Comparison of ENCODE assay signal across 25 cellular contexts in the genomic region with DNA sequence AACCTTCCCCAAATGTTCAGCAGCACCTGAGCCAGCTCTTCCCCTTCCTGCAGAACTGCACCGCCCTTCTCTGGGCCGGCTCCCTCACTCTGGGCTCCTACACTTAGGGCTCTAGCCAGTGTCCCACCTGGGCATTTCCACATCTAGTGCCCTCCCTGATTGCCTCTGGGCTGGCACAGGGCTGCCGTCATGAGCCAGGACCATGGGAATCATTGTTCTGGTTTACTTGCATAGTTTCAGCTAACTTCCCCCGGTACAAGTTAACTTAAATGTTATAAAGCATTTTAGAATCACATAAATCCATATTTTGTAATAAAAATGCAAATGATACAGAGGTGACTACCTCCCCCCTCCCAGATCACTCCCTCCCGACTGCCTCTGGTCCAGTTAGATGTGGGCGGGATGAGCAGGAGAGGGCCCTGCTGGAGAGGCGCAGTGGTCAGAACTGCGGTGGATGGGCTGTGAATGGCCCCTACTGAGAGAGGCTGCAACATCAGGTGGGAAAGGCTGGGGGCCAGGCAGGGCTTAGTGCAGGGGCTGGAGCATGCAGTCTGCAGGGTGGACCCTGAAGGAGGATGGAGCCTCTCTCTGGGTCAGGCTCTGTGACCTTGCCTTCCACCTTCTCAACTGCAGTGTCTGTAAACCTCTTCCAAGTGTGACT.
DNase-seq lines count a peak whose midpoint lies in the region; ATAC-seq and TF ChIP-seq lines count a peak whose summit lies in the region.
"Had no signal": no experiment of that assay in that cellular context is flagged by ENCODE, and none has a peak within 500 bp of the region (broad histone marks: within the 10 kb centered on the region; RNA-seq: fewer than 3 reads in every experiment).

No MANE protein-coding gene starts in this region.

- no peak for TF ChIP-seq EP300 in esophagus muscularis mucosa (IDR thresholded peaks at IDR 0.05)

- H3K79me1 ChIP-seq in neuronal stem cell (ENCODE audit: low read depth, low read length) = no peaks in the 10 kb centered on the region

- peak overlapping the region; percentile 37 for H2AK5ac ChIP-seq in neuronal stem cell (ENCODE audit: low read depth, low read length)

- no peak overlapping the region for H3K4ac ChIP-seq in neuronal stem cell (ENCODE audit: low read length)

- H3K9me3 ChIP-seq in esophagus muscularis mucosa = peaks cover 0 to 14% (median 13%) of the 10 kb centered on the region in 4 donors
- no peaks in the 10 kb centered on the region for H3K9me3 ChIP-seq in neuronal stem cell (replicated peaks in 1 of 2; ENCODE audit: control insufficient read depth in 2 of 2, insufficient read depth in 1 of 2, low read depth in 1 of 2, low read length in 2 of 2)
- H3K9me3 ChIP-seq: BE2C had no signal

- H3K27ac Mint-ChIP-seq in stimulated activated naive CD8-positive, alpha-beta T cell treated with anti-CD3 and anti-CD28 coated beads, Interleukin-15, Interleukin-2, amounts not matched to agents 100 ng/mL and 50 ng/mL, for 24 hours = peak overlapping the region; percentile 47
- H3K27ac Mint-ChIP-seq in naive thymus-derived CD8-positive, alpha-beta T cell = no peak overlapping the region
- H3K27ac Mint-ChIP-seq: CD4-positive, alpha-beta memory T cell; CD4-positive, CD25-positive, alpha-beta regulatory T cell had no signal

- H3K4me1 ChIP-seq in esophagus muscularis mucosa = no peaks in the 10 kb centered on the region
- peaks cover 0 to 5% of the 10 kb centered on the region in 2 donors for H3K4me1 ChIP-seq in neuronal stem cell (ENCODE audit: control insufficient read depth in 2 of 2, insufficient read depth in 1 of 2, low read depth in 1 of 2, low read length in 2 of 2)
- H3K4me1 ChIP-seq: BE2C had no signal

- no peak overlapping the region for H2BK15ac ChIP-seq in neuronal stem cell (ENCODE audit: low read length)

- H4K8ac ChIP-seq in neuronal stem cell (ENCODE audit: low read depth, low read length) = no peak overlapping the region

- H3K23ac ChIP-seq in neuronal stem cell (ENCODE audit: low read depth, low read length, poor library complexity) = peak overlapping the region; percentile 5

- H3K4me1 Mint-ChIP-seq in stimulated activated naive CD8-positive, alpha-beta T cell treated with anti-CD3 and anti-CD28 coated beads, Interleukin-15, Interleukin-2, amounts not matched to agents 100 ng/mL and 50 ng/mL, for 24 hours (ENCODE audit: low read depth) = no peaks in the 10 kb centered on the region
- peaks cover 0 to 13% (median under 1%) of the 10 kb centered on the region in 4 donors for H3K4me1 Mint-ChIP-seq in naive thymus-derived CD8-positive, alpha-beta T cell
- H3K4me1 Mint-ChIP-seq: CD14-positive monocyte had no signal

- no peak for TF ChIP-seq POLR2A in esophagus muscularis mucosa (IDR thresholded peaks at IDR 0.05; ENCODE audit: low read depth)

- H2BK120ac ChIP-seq in neuronal stem cell (ENCODE audit: low read depth, low read length) = no peak overlapping the region

- H2AFZ ChIP-seq in neuronal stem cell (ENCODE audit: low read length) = no peak overlapping the region

- H2BK5ac ChIP-seq in neuronal stem cell (ENCODE audit: low read length) = no peak overlapping the region

- no peak overlapping the region for H2BK12ac ChIP-seq in neuronal stem cell (ENCODE audit: low read length)

- no peak overlapping the region for H3K4me3 ChIP-seq in esophagus muscularis mucosa
- no peak overlapping the region for H3K4me3 ChIP-seq in neuronal stem cell (ENCODE audit: low read length in 2 of 2)
- H3K4me3 ChIP-seq: BLaER1, GM12878 had no signal

- WGBS in esophagus muscularis mucosa = 82% methylated on average over 8 of the region's 8 CpGs
- WGBS in neuronal stem cell (ENCODE audit: extremely low coverage in 2 of 2, insufficient read length in 2 of 2, insufficient replicate concordance in 1 of 2), 2 donors = no CpG with 5 or more reads among the region's 8 CpGs

- DNase-seq in stimulated activated naive CD8-positive, alpha-beta T cell treated with anti-CD3 and anti-CD28 coated beads, Interleukin-15, Interleukin-2, amounts not matched to agents 100 U/mL and 50 U/mL, for 24 hours = no peak
- DNase-seq in esophagus muscularis mucosa (ENCODE audit: extremely low spot score) = peak; percentile 90
- no peak for DNase-seq in neuronal stem cell (ENCODE audit: low spot score)
- DNase-seq in mucosa of gallbladder (ENCODE audit: low spot score) = no peak
- DNase-seq in mesenteric fat pad (ENCODE audit: low spot score) = no peak
- DNase-seq in naive thymus-derived CD8-positive, alpha-beta T cell = no peak
- DNase-seq: 8988T; ACHN; BE2C; C1 segment of cervical spinal cord; CD4-positive, alpha-beta memory T cell; CD4-positive, CD25-positive, alpha-beta regulatory T cell; CD8-positive, alpha-beta memory T cell; COR-L47; DMS 273 treated with DMSO at 0.1 percent for 48 hours; DMS153; DMS53; DMS79; DND-41; EL; GDM1 had no signal

- H3K18ac ChIP-seq in neuronal stem cell (ENCODE audit: low read length) = peak overlapping the region; percentile 46

- H3K36me3 Mint-ChIP-seq in stimulated activated naive CD8-positive, alpha-beta T cell treated with anti-CD3 and anti-CD28 coated beads, Interleukin-15, Interleukin-2, amounts not matched to agents 100 ng/mL and 50 ng/mL, for 24 hours (ENCODE audit: low read depth) = no peaks in the 10 kb centered on the region
- H3K36me3 Mint-ChIP-seq in naive thymus-derived CD8-positive, alpha-beta T cell = no peaks in the 10 kb centered on the region
- H3K36me3 Mint-ChIP-seq: CD14-positive monocyte; CD4-positive, alpha-beta memory T cell; CD4-positive, CD25-positive, alpha-beta regulatory T cell; CD8-positive, alpha-beta memory T cell had no signal

- TF ChIP-seq CTCF in esophagus muscularis mucosa (IDR thresholded peaks at IDR 0.05) = no peak

- no peak overlapping the region for H3K9ac ChIP-seq in neuronal stem cell (ENCODE audit: low read depth, low read length, poor library complexity)
- H3K9ac ChIP-seq: BLaER1 had no signal

- no peak overlapping the region for H3K4me3 Mint-ChIP-seq in stimulated activated naive CD8-positive, alpha-beta T cell treated with anti-CD3 and anti-CD28 coated beads, Interleukin-15, Interleukin-2, amounts not matched to agents 100 ng/mL and 50 ng/mL, for 24 hours
- no peak overlapping the region for H3K4me3 Mint-ChIP-seq in naive thymus-derived CD8-positive, alpha-beta T cell
- H3K4me3 Mint-ChIP-seq: CD4-positive, CD25-positive, alpha-beta regulatory T cell; CD8-positive, alpha-beta memory T cell had no signal

- H3K36me3 ChIP-seq in esophagus muscularis mucosa = no peaks in the 10 kb centered on the region
- no peaks in the 10 kb centered on the region for H3K36me3 ChIP-seq in neuronal stem cell (replicated peaks in 1 of 2; ENCODE audit: control insufficient read depth in 2 of 2, insufficient read depth in 2 of 2, low read length in 2 of 2)
- H3K36me3 ChIP-seq: BE2C, BLaER1 had no signal

- no peaks in the 10 kb centered on the region for H3K9me3 Mint-ChIP-seq in stimulated activated naive CD8-positive, alpha-beta T cell treated with anti-CD3 and anti-CD28 coated beads, Interleukin-15, Interleukin-2, amounts not matched to agents 100 ng/mL and 50 ng/mL, for 24 hours
- H3K9me3 Mint-ChIP-seq in naive thymus-derived CD8-positive, alpha-beta T cell = peaks cover 0 to 14% (median 4%) of the 10 kb centered on the region in 9 donors

- H3K27me3 ChIP-seq in esophagus muscularis mucosa = peaks cover 0 to 70% (median 5%) of the 10 kb centered on the region in 4 donors
- peaks cover 0 to 3% (median 0%) of the 10 kb centered on the region in 3 experiments for H3K27me3 ChIP-seq in neuronal stem cell (ENCODE audit: control insufficient read depth in 3 of 3, insufficient read depth in 3 of 3, low read depth in 1 of 3, low read length in 3 of 3)
- H3K27me3 ChIP-seq: BE2C, BLaER1 had no signal

- H3K27me3 Mint-ChIP-seq in stimulated activated naive CD8-positive, alpha-beta T cell treated with anti-CD3 and anti-CD28 coated beads, Interleukin-15, Interleukin-2, amounts not matched to agents 100 ng/mL and 50 ng/mL, for 24 hours = peaks cover 15% of the 10 kb centered on the region
- peaks cover 11 to 42% (median 37%) of the 10 kb centered on the region in 5 donors for H3K27me3 Mint-ChIP-seq in naive thymus-derived CD8-positive, alpha-beta T cell

- H3K4me2 ChIP-seq in neuronal stem cell (ENCODE audit: insufficient read depth, low read length, poor library complexity, severe bottlenecking) = no peak overlapping the region
- H3K4me2 ChIP-seq: BLaER1 had no signal

- no peak overlapping the region for H3K14ac ChIP-seq in neuronal stem cell (ENCODE audit: low read length)

- H4K91ac ChIP-seq in neuronal stem cell (ENCODE audit: low read depth, low read length, poor library complexity) = no peak overlapping the region

- ATAC-seq in stimulated activated naive CD8-positive, alpha-beta T cell treated with anti-CD3 and anti-CD28 coated beads, Interleukin-15, Interleukin-2, amounts not matched to agents 100 U/mL and 50 U/mL, for 24 hours = no peak
- ATAC-seq in naive thymus-derived CD8-positive, alpha-beta T cell = no peak
- ATAC-seq: GM12878 had no signal

- intact Hi-C loops in esophagus muscularis mucosa (cut with DNase I) = no loop called here

- POLR2A ChIA-PET in naive thymus-derived CD8-positive, alpha-beta T cell (lab: Charles Lee) = no interaction called here

- H3K27ac ChIP-seq in esophagus muscularis mucosa (replicated peaks in 1 of 4) = no peak overlapping the region
- no peak overlapping the region for H3K27ac ChIP-seq in neuronal stem cell (replicated peaks; ENCODE audit: low read length)
- H3K27ac ChIP-seq: BLaER1 had no signal
